Comparison of ENCODE assay signal across 14 cellular contexts in the genomic region with DNA sequence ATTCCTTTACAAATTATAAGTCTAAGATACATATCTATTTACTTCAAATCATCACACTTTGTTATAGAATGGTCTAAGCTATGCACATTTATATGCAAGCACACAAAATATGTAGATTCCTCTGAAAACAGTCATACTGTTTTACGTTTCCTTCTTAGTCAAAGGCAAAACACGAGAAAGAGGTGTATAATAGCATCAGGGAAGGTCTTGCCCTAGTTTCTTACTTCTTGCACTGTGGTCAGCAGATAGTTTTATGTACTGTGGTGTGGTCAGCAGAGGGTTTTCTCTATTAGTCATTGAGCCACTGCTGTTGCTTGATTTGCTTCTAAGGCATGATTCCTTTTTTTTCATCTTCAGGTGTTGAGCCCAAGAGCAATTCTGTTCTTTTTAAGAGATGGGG.
DNase-seq lines count a peak whose midpoint lies in the region; ATAC-seq and TF ChIP-seq lines count a peak whose summit lies in the region.
"Had no signal": no experiment of that assay in that cellular context is flagged by ENCODE, and none has a peak within 500 bp of the region (broad histone marks: within the 10 kb centered on the region; RNA-seq: fewer than 3 reads in every experiment).

No MANE protein-coding gene starts in this region.

- WGBS in psoas muscle, 3 donors: 54 to 58% (median 56%) methylated on average over 2 of the region's 2 CpGs

- H3K27ac ChIP-seq in upper lobe of right lung (no peak overlapping the region), psoas muscle (no peak overlapping the region)
- H3K27ac ChIP-seq: BLaER1 treated with 17β-estradiol and CSF1 and Interleukin-3, amounts not matched to agents 10 nM and 100 nM; parathyroid adenoma; thoracic aorta had no signal

- H3K36me3 Mint-ChIP-seq in stimulated activated effector memory CD8-positive, alpha-beta T cell treated with anti-CD3 and anti-CD28 coated beads, Interleukin-12 subunit alpha, Interleukin-12 subunit beta, amount 100 ng/mL, for 72 hours: no peaks in the 10 kb centered on the region

- H3K4me3 ChIP-seq in upper lobe of right lung (no peak overlapping the region), psoas muscle (no peak overlapping the region)
- H3K4me3 ChIP-seq: BLaER1 treated with 17β-estradiol and CSF1 and Interleukin-3, amounts not matched to agents 10 nM and 100 nM; thoracic aorta had no signal

- H3K36me3 ChIP-seq in upper lobe of right lung (no peaks in the 10 kb centered on the region), psoas muscle (ENCODE audit: insufficient read depth in 1 of 2, low read depth in 1 of 2) (no peaks in the 10 kb centered on the region)
- H3K36me3 ChIP-seq: thoracic aorta had no signal

- H3K27ac Mint-ChIP-seq in stimulated activated effector memory CD8-positive, alpha-beta T cell treated with anti-CD3 and anti-CD28 coated beads, Interleukin-12 subunit alpha, Interleukin-12 subunit beta, amount 100 ng/mL, for 72 hours: no peak overlapping the region

- no peak overlapping the region for H3K4me3 Mint-ChIP-seq in stimulated activated effector memory CD8-positive, alpha-beta T cell treated with anti-CD3 and anti-CD28 coated beads, Interleukin-12 subunit alpha, Interleukin-12 subunit beta, amount 100 ng/mL, for 72 hours

- intact Hi-C loops in upper lobe of right lung (cut with DNase I): no loop called here
- intact Hi-C loops in psoas muscle (cut with DNase I): no loop called here

- DNase-seq in EL (peak; percentile 64), T1000 (lab: John Stamatoyannopoulos, UW) (peak; percentile 5), myocyte (ENCODE audit: low read depth) (peak; percentile 48), upper lobe of right lung (no peak), psoas muscle (no peak)
- DNase-seq in stimulated activated effector memory CD8-positive, alpha-beta T cell treated with anti-CD3 and anti-CD28 coated beads, Interleukin-12 subunit alpha, Interleukin-12 subunit beta, amount 100 ng/mL, for 72 hours (ENCODE audit: low spot score in 2 of 2): no peak
- DNase-seq: activated naive CD4-positive, alpha-beta T cell; head of caudate nucleus; stimulated activated CD4-positive, alpha-beta T cell treated with anti-CD3 and anti-CD28 coated beads, Interleukin-15, amount 100 ng/mL, for 24 hours had no signal

- no peaks in the 10 kb centered on the region for H3K4me1 ChIP-seq in upper lobe of right lung
- no peaks in the 10 kb centered on the region for H3K4me1 ChIP-seq in psoas muscle
- H3K4me1 ChIP-seq: parathyroid adenoma had no signal

- no peaks in the 10 kb centered on the region for H3K27me3 ChIP-seq in upper lobe of right lung
- H3K27me3 ChIP-seq in psoas muscle (ENCODE audit: insufficient read depth in 3 of 3, low read length in 2 of 3): no peaks in the 10 kb centered on the region
- H3K27me3 ChIP-seq: BLaER1 treated with 17β-estradiol and CSF1 and Interleukin-3, amounts not matched to agents 10 nM and 100 nM had no signal

- H3K4me1 Mint-ChIP-seq in stimulated activated effector memory CD8-positive, alpha-beta T cell treated with anti-CD3 and anti-CD28 coated beads, Interleukin-12 subunit alpha, Interleukin-12 subunit beta, amount 100 ng/mL, for 72 hours: no peaks in the 10 kb centered on the region

- H3K9me3 ChIP-seq in upper lobe of right lung (no peaks in the 10 kb centered on the region), psoas muscle (no peaks in the 10 kb centered on the region)
- H3K9me3 ChIP-seq: thoracic aorta had no signal

- ATAC-seq in HG03095 (IDR thresholded peaks at IDR 0.05; ENCODE audit: unreplicated experiment) (peak; percentile 63), HG03025 (IDR thresholded peaks at IDR 0.05; ENCODE audit: low FRiP score, unreplicated experiment) (no peak), upper lobe of right lung (no peak), psoas muscle (no peak)
- no peak for ATAC-seq in stimulated activated effector memory CD8-positive, alpha-beta T cell treated with anti-CD3 and anti-CD28 coated beads, Interleukin-12 subunit alpha, Interleukin-12 subunit beta, amount 100 ng/mL, for 72 hours

- TF ChIP-seq CTCF in upper lobe of right lung (IDR thresholded peaks at IDR 0.05): no peak
- TF ChIP-seq CTCF in psoas muscle (IDR thresholded peaks at IDR 0.05): no peak

- peaks cover 4% of the 10 kb centered on the region for H3K9me3 Mint-ChIP-seq in stimulated activated effector memory CD8-positive, alpha-beta T cell treated with anti-CD3 and anti-CD28 coated beads, Interleukin-12 subunit alpha, Interleukin-12 subunit beta, amount 100 ng/mL, for 72 hours

Comparison
In these comparisons a context has a peak if more than half of its experiments do, and no peak if none do; other contexts are left out.
1. DNase-seq: peak in EL (single experiment), T1000 (single experiment) and myocyte (single experiment); none in stimulated activated effector memory CD8-positive, alpha-beta T cell treated with anti-CD3 and anti-CD28 coated beads, Interleukin-12 subunit alpha, Interleukin-12 subunit beta, amount 100 ng/mL, for 72 hours (0 of 2), upper lobe of right lung (single experiment) and psoas muscle (0 of 2).